8 cellular contexts compared by ENCODE assay signal in the genomic region with DNA sequence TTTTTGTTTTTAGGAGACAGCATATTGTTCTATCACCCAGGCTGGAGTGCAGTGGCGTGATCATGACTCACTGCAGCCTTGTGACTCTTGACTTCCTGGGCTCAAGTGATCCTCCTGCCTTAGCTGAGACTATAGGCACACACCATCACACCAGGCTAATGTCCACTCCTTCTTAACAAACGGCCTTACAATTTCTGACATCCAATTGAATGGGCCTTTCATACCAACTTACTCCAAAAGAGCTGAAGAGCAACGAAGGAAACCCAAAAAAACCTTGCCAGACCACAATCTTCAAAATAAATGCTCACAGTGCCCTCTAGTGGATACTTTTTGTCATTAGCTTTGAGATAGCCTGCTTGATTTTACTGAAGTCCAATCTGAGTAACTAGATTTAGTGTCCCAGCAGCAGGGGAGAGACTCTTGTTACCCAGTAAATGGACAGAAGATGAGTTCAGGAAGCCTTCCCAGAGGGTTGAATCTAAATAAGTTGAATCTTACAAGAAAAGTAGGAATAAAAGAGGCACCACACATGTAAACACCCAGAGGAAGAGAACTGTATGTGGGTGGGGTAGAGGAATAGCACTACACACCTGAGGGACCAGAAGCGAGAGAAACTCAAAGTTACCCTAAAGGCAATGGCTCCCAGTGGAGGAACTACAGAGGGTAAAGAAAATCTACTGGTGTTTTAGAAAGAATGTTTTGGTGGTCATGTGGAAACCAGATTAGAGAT. TPM values are rescaled to one million over a fixed set of nuclear protein-coding genes. Genes with fewer than 3 reads are reported as not detected.
DNase-seq lines count a peak whose midpoint lies in the region; ATAC-seq, FAIRE-seq and TF ChIP-seq lines count a peak whose summit lies in the region.

No MANE protein-coding gene starts in this region.

- in situ Hi-C loops in astrocyte of the spinal cord (cut with HindIII; ENCODE audit: low sequenced_read_pairs), result no loop called here

- H3K27me3 ChIP-seq in PC-9 (ENCODE audit: insufficient read depth, low read depth), result no peaks in the 10 kb centered on the region
- H3K27me3 ChIP-seq in smooth muscle cell (ENCODE audit: low read depth), result no peaks in the 10 kb centered on the region

- no peak for TF ChIP-seq POLR2A in H54 (IDR thresholded peaks at IDR 0.05; ENCODE audit: low read depth, low read length)

- H3K4me1 ChIP-seq in PC-9 (replicated peaks; ENCODE audit: insufficient read depth) (no peaks in the 10 kb centered on the region), smooth muscle cell (ENCODE audit: low read depth) (no peaks in the 10 kb centered on the region)

- peak; percentile 97 for FAIRE-seq in H54 (lab: Jason Lieb, UNC)

- DNase-seq in Right ventricle myocardium inferior (ENCODE audit: missing footprints) (no peak), cardiac septum (ENCODE audit: low spot score) (no peak), H54 (ENCODE audit: insufficient read length, low spot score) (no peak), Kasumi-1 (lab: John Stamatoyannopoulos, UW) (peak; percentile 70 to 82), PC-9 (peak; percentile 38 to 49), astrocyte of the spinal cord (ENCODE audit: low read depth, low spot score) (peak; percentile 83), iPS DF 4.7 (ENCODE audit: extremely low read depth, low spot score) (peak; percentile 56), smooth muscle cell (lab: John Stamatoyannopoulos, UW; ENCODE audit: unreplicated experiment) (no peak)

- H3K36me3 ChIP-seq in PC-9 (ENCODE audit: low read depth) (peaks cover 62% of the 10 kb centered on the region), smooth muscle cell (ENCODE audit: low read depth) (peaks cover 16% of the 10 kb centered on the region)

- H3F3A ChIP-seq in PC-9 (ENCODE audit: insufficient read depth, low read depth) (peaks cover 12% of the 10 kb centered on the region), smooth muscle cell (ENCODE audit: low read depth) (peaks cover 3% of the 10 kb centered on the region)

- TSS peak; percentile 3 for BruUV-seq in PC-9 (replicated peaks; lab: Mats Ljungman, UMichigan)

- H3K9me2 ChIP-seq in PC-9 (ENCODE audit: insufficient read depth), result no peaks in the 10 kb centered on the region

- CTCF ChIA-PET in PC-9 (lab: Charles Lee), result interaction anchor here (0.6 to 2.7 kb wide), 11 partner anchors 8 to 323 kb away, joined by 3 to 23 read pairs (median 4); no protein-coding TSS in a partner anchor

- H3K9ac ChIP-seq in smooth muscle cell (ENCODE audit: low read depth), result no peak overlapping the region

- 51% methylated on average over 4 of the region's 4 CpGs for WGBS in smooth muscle cell (ENCODE audit: low lambda C conversion rate)

- H2AFZ ChIP-seq in PC-9, result no peak overlapping the region
- no peak overlapping the region for H2AFZ ChIP-seq in smooth muscle cell (ENCODE audit: low read depth)

- TF ChIP-seq CTCF in PC-9 (conservative IDR thresholded peaks at IDR 0.05) (peak; percentile 95), astrocyte of the spinal cord (IDR thresholded peaks at IDR 0.05; ENCODE audit: low read depth, low read length) (peak; percentile 58), smooth muscle cell (IDR thresholded peaks at IDR 0.05; ENCODE audit: borderline replicate concordance, insufficient read depth, poor library complexity, severe bottlenecking) (peak; percentile 84)

- intact Hi-C loops in Right ventricle myocardium inferior (cut with DNase I), result loop anchor here (5.0 kb wide), 2 partner anchors 211 to 444 kb away; no protein-coding TSS in a partner anchor
- intact Hi-C loops in cardiac septum (cut with DNase I), result loop anchor here (5.0 to 10.0 kb wide), 3 partner anchors 109 to 621 kb away; no protein-coding TSS in a partner anchor
- intact Hi-C loops in PC-9 (cut with micrococcal nuclease; ENCODE audit: unreplicated experiment), result loop anchor here (1.0 kb wide), 1 partner anchor 296 kb away; no protein-coding TSS in a partner anchor

- H3K4me3 ChIP-seq in PC-9, result no peak overlapping the region
- H3K4me3 ChIP-seq in astrocyte of the spinal cord (ENCODE audit: low read depth, low read length), result no peak overlapping the region
- no peak overlapping the region for H3K4me3 ChIP-seq in smooth muscle cell

- H3K9me3 ChIP-seq in PC-9 (ENCODE audit: insufficient read depth, low read depth) (no peaks in the 10 kb centered on the region), smooth muscle cell (replicated peaks; ENCODE audit: low read depth) (no peaks in the 10 kb centered on the region)

- no peak overlapping the region for H3K4me2 ChIP-seq in PC-9
- H3K4me2 ChIP-seq in smooth muscle cell, result no peak overlapping the region

- H3K27ac ChIP-seq in PC-9 (no peak overlapping the region), smooth muscle cell (ENCODE audit: low read depth) (peak overlapping the region; percentile 46)

- H4K20me1 ChIP-seq in PC-9 (ENCODE audit: insufficient read depth) (peaks cover 65% of the 10 kb centered on the region), smooth muscle cell (ENCODE audit: low read depth) (peaks cover 84% of the 10 kb centered on the region)

- ATAC-seq in Right ventricle myocardium inferior, result peak; percentile 21

- POLR2A ChIA-PET in PC-9 (lab: Charles Lee; ENCODE audit: unreplicated experiment), result no interaction called here

- H3K79me2 ChIP-seq in PC-9 (ENCODE audit: low read depth), result peaks cover 23% of the 10 kb centered on the region
- H3K79me2 ChIP-seq in smooth muscle cell (ENCODE audit: low read depth), result peaks cover 38% of the 10 kb centered on the region

RNA-seq across cellular contexts. Expression of gene ZNF622, which starts 9.3 kb away (rescaled TPM):
- total RNA-seq in Right ventricle myocardium inferior (56.7 TPM), cardiac septum (49.0 TPM), PC-9 (2021) (54.4 and 73.5 TPM in 2 replicates), smooth muscle cell (38.0 and 40.7 TPM in 2 replicates)
- 65.3 and 68.0 TPM in 2 replicates for polyA plus RNA-seq in smooth muscle cell

Comparison
In these comparisons a context has a peak if more than half of its experiments do, and no peak if none do; other contexts are left out.
1. DNase-seq: peak in Kasumi-1 (2 of 2), PC-9 (2 of 2), astrocyte of the spinal cord (single experiment) and iPS DF 4.7 (single experiment); none in Right ventricle myocardium inferior (single experiment), cardiac septum (single experiment), H54 (single experiment) and smooth muscle cell (single experiment).
2. Peak in every context shown above with its lines, with median percentiles within 50 percentile points of each other: CTCF ChIP-seq.